Comparison of ENCODE assay signal across 28 cellular contexts in genomic region chr10:67668448-67668847, GRCh38. TPM values are rescaled to one million over a fixed set of nuclear protein-coding genes. Genes with fewer than 3 reads are reported as not detected.
DNase-seq lines count a peak whose midpoint lies in the region; ATAC-seq and TF ChIP-seq lines count a peak whose summit lies in the region.
"Had no signal": no experiment of that assay in that cellular context is flagged by ENCODE, and none has a peak within 500 bp of the region (broad histone marks: within the 10 kb centered on the region; RNA-seq: fewer than 3 reads in every experiment).

No MANE protein-coding gene starts in this region.

- H3K4me1 Mint-ChIP-seq in activated T-cell treated with anti-CD3 and anti-CD28 coated beads, Interleukin-2, amount 50 U/mL, for 24 hours (ENCODE audit: low read depth) = no peaks in the 10 kb centered on the region
- no peaks in the 10 kb centered on the region for H3K4me1 Mint-ChIP-seq in stimulated activated effector memory CD8-positive, alpha-beta T cell treated with anti-CD3 and anti-CD28 coated beads, Interleukin-12 subunit alpha, Interleukin-12 subunit beta, amount 100 ng/mL, for 72 hours
- H3K4me1 Mint-ChIP-seq in activated CD8-positive, alpha-beta T cell treated with anti-CD3 and anti-CD28 coated beads, Interleukin-2, amount 10 ng/mL, durations not matched to agents 7 days and 5 days (ENCODE audit: low read depth) = no peaks in the 10 kb centered on the region
- H3K4me1 Mint-ChIP-seq: CD4-positive, alpha-beta memory T cell; memory B cell had no signal

- H3K9me3 Mint-ChIP-seq in activated T-cell treated with anti-CD3 and anti-CD28 coated beads, Interleukin-2, amount 50 U/mL, for 24 hours = no peaks in the 10 kb centered on the region
- no peaks in the 10 kb centered on the region for H3K9me3 Mint-ChIP-seq in stimulated activated effector memory CD8-positive, alpha-beta T cell treated with anti-CD3 and anti-CD28 coated beads, Interleukin-12 subunit alpha, Interleukin-12 subunit beta, amount 100 ng/mL, for 72 hours
- H3K9me3 Mint-ChIP-seq in activated CD8-positive, alpha-beta T cell treated with anti-CD3 and anti-CD28 coated beads, Interleukin-2, amount 10 ng/mL, durations not matched to agents 7 days and 5 days (ENCODE audit: insufficient read depth) = no peaks in the 10 kb centered on the region
- H3K9me3 Mint-ChIP-seq: activated T-cell treated with anti-CD3 and anti-CD28 coated beads, Interleukin-2, amount 50 U/mL, for 4 hours; CD4-positive, alpha-beta memory T cell; dendritic cell treated with granulocyte-macrophage colony-stimulating factor and Interleukin-4, amounts not matched to agents 40 ng/mL and 50 ng/mL, for 4 days; memory B cell; T-helper 1 cell treated with Interleukin-12 subunit alpha and Interleukin-12 subunit beta and Interleukin-4 antibody, amounts not matched to agents 30 μg/mL and 1 μg/mL, for 36 hours had no signal

- no peaks in the 10 kb centered on the region for H3K36me3 Mint-ChIP-seq in activated T-cell treated with anti-CD3 and anti-CD28 coated beads, Interleukin-2, amount 50 U/mL, for 24 hours (ENCODE audit: low read depth)
- no peaks in the 10 kb centered on the region for H3K36me3 Mint-ChIP-seq in stimulated activated effector memory CD8-positive, alpha-beta T cell treated with anti-CD3 and anti-CD28 coated beads, Interleukin-12 subunit alpha, Interleukin-12 subunit beta, amount 100 ng/mL, for 72 hours
- H3K36me3 Mint-ChIP-seq in activated CD8-positive, alpha-beta T cell treated with anti-CD3 and anti-CD28 coated beads, Interleukin-2, amount 10 ng/mL, durations not matched to agents 7 days and 5 days (ENCODE audit: low read depth) = no peaks in the 10 kb centered on the region
- H3K36me3 Mint-ChIP-seq: CD4-positive, alpha-beta memory T cell; memory B cell had no signal

- H3K27me3 Mint-ChIP-seq in activated T-cell treated with anti-CD3 and anti-CD28 coated beads, Interleukin-2, amount 50 U/mL, for 24 hours = no peaks in the 10 kb centered on the region
- peaks cover 3% of the 10 kb centered on the region for H3K27me3 Mint-ChIP-seq in activated CD8-positive, alpha-beta T cell treated with anti-CD3 and anti-CD28 coated beads, Interleukin-2, amount 10 ng/mL, durations not matched to agents 7 days and 5 days (ENCODE audit: low read depth)
- H3K27me3 Mint-ChIP-seq: CD4-positive, alpha-beta memory T cell; dendritic cell treated with granulocyte-macrophage colony-stimulating factor and Interleukin-4, amounts not matched to agents 40 ng/mL and 50 ng/mL, for 4 days had no signal

- ATAC-seq in stimulated activated effector memory CD8-positive, alpha-beta T cell treated with anti-CD3 and anti-CD28 coated beads, Interleukin-12 subunit alpha, Interleukin-12 subunit beta, amount 100 ng/mL, for 72 hours = no peak
- ATAC-seq in activated CD8-positive, alpha-beta T cell treated with anti-CD3 and anti-CD28 coated beads, Interleukin-2, amount 10 ng/mL, durations not matched to agents 7 days and 5 days = no peak
- ATAC-seq: activated T-cell treated with anti-CD3 and anti-CD28 coated beads, Interleukin-2, amount 50 U/mL, for 4 hours had no signal

- no peak for TF ChIP-seq CTCF in choroid plexus epithelial cell (conservative IDR thresholded peaks at IDR 0.05; ENCODE audit: low read depth, low read length)
- no peak for TF ChIP-seq CTCF in retinal pigment epithelial cell (conservative IDR thresholded peaks at IDR 0.05; ENCODE audit: low read depth, low read length)

- H3K4me3 ChIP-seq in choroid plexus epithelial cell (ENCODE audit: low read depth, low read length) (no peak overlapping the region), retinal pigment epithelial cell (ENCODE audit: low read length) (no peak overlapping the region)
- H3K4me3 ChIP-seq: cardiac muscle cell, SK-N-MC, thoracic aorta, vagina had no signal

- no peak overlapping the region for H3K27ac Mint-ChIP-seq in activated T-cell treated with anti-CD3 and anti-CD28 coated beads, Interleukin-2, amount 50 U/mL, for 24 hours
- no peak overlapping the region for H3K27ac Mint-ChIP-seq in stimulated activated effector memory CD8-positive, alpha-beta T cell treated with anti-CD3 and anti-CD28 coated beads, Interleukin-12 subunit alpha, Interleukin-12 subunit beta, amount 100 ng/mL, for 72 hours
- no peak overlapping the region for H3K27ac Mint-ChIP-seq in activated CD8-positive, alpha-beta T cell treated with anti-CD3 and anti-CD28 coated beads, Interleukin-2, amount 10 ng/mL, durations not matched to agents 7 days and 5 days
- H3K27ac Mint-ChIP-seq: CD4-positive, alpha-beta memory T cell; dendritic cell treated with granulocyte-macrophage colony-stimulating factor and Interleukin-4, amounts not matched to agents 40 ng/mL and 50 ng/mL, for 4 days; memory B cell; T-helper 1 cell treated with Interleukin-12 subunit alpha and Interleukin-12 subunit beta and Interleukin-4 antibody, amounts not matched to agents 30 μg/mL and 1 μg/mL, for 36 hours had no signal

- H3K4me3 Mint-ChIP-seq in activated T-cell treated with anti-CD3 and anti-CD28 coated beads, Interleukin-2, amount 50 U/mL, for 24 hours = no peak overlapping the region
- H3K4me3 Mint-ChIP-seq in stimulated activated effector memory CD8-positive, alpha-beta T cell treated with anti-CD3 and anti-CD28 coated beads, Interleukin-12 subunit alpha, Interleukin-12 subunit beta, amount 100 ng/mL, for 72 hours = no peak overlapping the region
- no peak overlapping the region for H3K4me3 Mint-ChIP-seq in activated CD8-positive, alpha-beta T cell treated with anti-CD3 and anti-CD28 coated beads, Interleukin-2, amount 10 ng/mL, durations not matched to agents 7 days and 5 days
- H3K4me3 Mint-ChIP-seq: activated T-cell treated with anti-CD3 and anti-CD28 coated beads, Interleukin-2, amount 50 U/mL, for 4 hours; CD4-positive, alpha-beta memory T cell; dendritic cell treated with granulocyte-macrophage colony-stimulating factor and Interleukin-4, amounts not matched to agents 40 ng/mL and 50 ng/mL, for 4 days; memory B cell; T-helper 1 cell treated with Interleukin-12 subunit alpha and Interleukin-12 subunit beta and Interleukin-4 antibody, amounts not matched to agents 30 μg/mL and 1 μg/mL, for 36 hours had no signal

- CTCF ChIA-PET in activated CD8-positive, alpha-beta T cell treated with anti-CD3 and anti-CD28 coated beads, Interleukin-2, amount 10 ng/mL, durations not matched to agents 7 days and 5 days (lab: Charles Lee) = interaction anchor here (7.8 kb wide), 1 partner anchor 110 kb away, joined by 107 read pairs; no protein-coding TSS in a partner anchor

- POLR2A ChIA-PET in activated CD8-positive, alpha-beta T cell treated with anti-CD3 and anti-CD28 coated beads, Interleukin-2, amount 10 ng/mL, durations not matched to agents 7 days and 5 days (lab: Charles Lee) = no interaction called here

- peak; percentile 2 for DNase-seq in GM04503 (ENCODE audit: low read depth)
- peak; percentile 7 for DNase-seq in RKO (ENCODE audit: low spot score)
- peak; percentile 26 for DNase-seq in choroid plexus epithelial cell (ENCODE audit: low read depth)
- DNase-seq in retinal pigment epithelial cell (ENCODE audit: low read depth) = peak; percentile 18
- DNase-seq in activated T-cell treated with anti-CD3 and anti-CD28 coated beads, Interleukin-2, amount 50 U/mL, for 24 hours = no peak
- DNase-seq in stimulated activated effector memory CD8-positive, alpha-beta T cell treated with anti-CD3 and anti-CD28 coated beads, Interleukin-12 subunit alpha, Interleukin-12 subunit beta, amount 100 ng/mL, for 72 hours (ENCODE audit: low spot score in 2 of 2) = no peak
- no peak for DNase-seq in activated CD8-positive, alpha-beta T cell treated with anti-CD3 and anti-CD28 coated beads, Interleukin-2, amount 10 ng/mL, durations not matched to agents 7 days and 5 days
- DNase-seq: activated CD4-positive, alpha-beta T cell treated with anti-CD3 and anti-CD28 coated beads for 4 hours; activated T-cell treated with anti-CD3 and anti-CD28 coated beads, Interleukin-2, amount 50 U/mL, for 4 hours; CD4-positive, alpha-beta memory T cell; DMS153; head of caudate nucleus; left cardiac atrium; MV-4-11; NCI-H526; RPMI8226; stimulated activated CD4-positive, alpha-beta T cell treated with anti-CD3 and anti-CD28 coated beads, Interleukin-12 subunit alpha, Interleukin-12 subunit beta, amount 100 ng/mL, for 4 hours; stimulated activated CD4-positive, alpha-beta T cell treated with anti-CD3 and anti-CD28 coated beads, Interleukin-4, amount 100 ng/mL, for 24 hours; stimulated activated naive CD4-positive, alpha-beta T cell treated with Interleukin-2 at 50 U/mL for 16 hours had no signal

RNA-seq across cellular contexts. Expression of gene CTNNA3, which starts 27.5 kb away (rescaled TPM):
- total RNA-seq in activated CD8-positive, alpha-beta T cell treated with anti-CD3 and anti-CD28 coated beads, Interleukin-2, amount 10 ng/mL, durations not matched to agents 7 days and 5 days = 1 to 10 TPM; 1.3 to 2.6 TPM
- total RNA-seq: activated CD8-positive, alpha-beta memory T cell treated with anti-CD3 and anti-CD28 coated beads for 36 hours; activated T-cell treated with anti-CD3 and anti-CD28 coated beads, Interleukin-2, amount 50 U/mL, for 4 hours; CD4-positive, alpha-beta memory T cell; fibroblast of lung had no signal

Comparison
In these comparisons a context has a peak if more than half of its experiments do, and no peak if none do; other contexts are left out.
1. DNase-seq: peak in GM04503 (single experiment), RKO (single experiment), choroid plexus epithelial cell (single experiment) and retinal pigment epithelial cell (single experiment); none in activated T-cell treated with anti-CD3 and anti-CD28 coated beads, Interleukin-2, amount 50 U/mL, for 24 hours (single experiment), stimulated activated effector memory CD8-positive, alpha-beta T cell treated with anti-CD3 and anti-CD28 coated beads, Interleukin-12 subunit alpha, Interleukin-12 subunit beta, amount 100 ng/mL, for 72 hours (0 of 2) and activated CD8-positive, alpha-beta T cell treated with anti-CD3 and anti-CD28 coated beads, Interleukin-2, amount 10 ng/mL, durations not matched to agents 7 days and 5 days (single experiment).